8 cellular contexts compared by ENCODE assay signal in genomic region chr6:32974541-32975308, GRCh38. TPM values are rescaled to one million over a fixed set of nuclear protein-coding genes. Genes with fewer than 3 reads are reported as not detected.
A peak's percentile ranks its signal among the peaks of the same experiment; 100 is the strongest.
DNase-seq lines count a peak whose midpoint lies in the region; ATAC-seq and TF ChIP-seq lines count a peak whose summit lies in the region.

No MANE protein-coding gene starts in this region.

- no peaks in the 10 kb centered on the region for H3K9me3 ChIP-seq in right lobe of liver
- H3K9me3 ChIP-seq in tibial nerve, result no peaks in the 10 kb centered on the region

- peak overlapping the region; percentile 90 to 97 (median 95) for H3K4me3 ChIP-seq in right lobe of liver
- H3K4me3 ChIP-seq in tibial nerve, result peak overlapping the region; percentile 48 to 75 (median 64)

- peaks cover 92% of the 10 kb centered on the region for H3K36me3 Mint-ChIP-seq in activated naive CD4-positive, alpha-beta T cell treated with anti-CD3 and anti-CD28 coated beads, Interleukin-2, amount 10 ng/mL, durations not matched to agents 7 days and 5 days
- H3K36me3 Mint-ChIP-seq in activated naive CD8-positive, alpha-beta T cell treated with anti-CD3 and anti-CD28 coated beads, Interleukin-2, amount 10 ng/mL, durations not matched to agents 7 days and 5 days, result peaks cover 78% of the 10 kb centered on the region

- TF ChIP-seq POLR2A in right lobe of liver (IDR thresholded peaks at IDR 0.05) (no peak), tibial nerve (IDR thresholded peaks at IDR 0.05) (no peak)

- H3K27me3 Mint-ChIP-seq in activated naive CD4-positive, alpha-beta T cell treated with anti-CD3 and anti-CD28 coated beads, Interleukin-2, amount 10 ng/mL, durations not matched to agents 7 days and 5 days, result peaks cover 10% of the 10 kb centered on the region
- H3K27me3 Mint-ChIP-seq in activated naive CD8-positive, alpha-beta T cell treated with anti-CD3 and anti-CD28 coated beads, Interleukin-2, amount 10 ng/mL, durations not matched to agents 7 days and 5 days, result no peaks in the 10 kb centered on the region

- CTCF ChIA-PET in activated naive CD4-positive, alpha-beta T cell treated with anti-CD3 and anti-CD28 coated beads, Interleukin-2, amount 10 ng/mL, durations not matched to agents 7 days and 5 days (lab: Charles Lee), result interaction anchor here (1.1 to 13.4 kb wide), 11 partner anchors 9 to 136 kb away, joined by 3 to 240 read pairs (median 6); partner anchors contain the start of genes HLA-DMA, PSMB9, TAP1 and TAP2

- H3K27ac Mint-ChIP-seq in activated naive CD4-positive, alpha-beta T cell treated with anti-CD3 and anti-CD28 coated beads, Interleukin-2, amount 10 ng/mL, durations not matched to agents 7 days and 5 days, result peak overlapping the region; percentile 71
- H3K27ac Mint-ChIP-seq in activated naive CD8-positive, alpha-beta T cell treated with anti-CD3 and anti-CD28 coated beads, Interleukin-2, amount 10 ng/mL, durations not matched to agents 7 days and 5 days, result peak overlapping the region; percentile 32

- peak overlapping the region; percentile 85 for H3K4me3 Mint-ChIP-seq in activated naive CD4-positive, alpha-beta T cell treated with anti-CD3 and anti-CD28 coated beads, Interleukin-2, amount 10 ng/mL, durations not matched to agents 7 days and 5 days
- H3K4me3 Mint-ChIP-seq in activated naive CD8-positive, alpha-beta T cell treated with anti-CD3 and anti-CD28 coated beads, Interleukin-2, amount 10 ng/mL, durations not matched to agents 7 days and 5 days, result peak overlapping the region; percentile 89

- H3K9me3 Mint-ChIP-seq in activated naive CD4-positive, alpha-beta T cell treated with anti-CD3 and anti-CD28 coated beads, Interleukin-2, amount 10 ng/mL, durations not matched to agents 7 days and 5 days, result no peaks in the 10 kb centered on the region
- no peaks in the 10 kb centered on the region for H3K9me3 Mint-ChIP-seq in activated naive CD8-positive, alpha-beta T cell treated with anti-CD3 and anti-CD28 coated beads, Interleukin-2, amount 10 ng/mL, durations not matched to agents 7 days and 5 days

- H3K4me1 ChIP-seq in right lobe of liver, result peaks cover 0 to 41% (median 20%) of the 10 kb centered on the region in 4 donors
- peaks cover 6 to 52% (median 38%) of the 10 kb centered on the region in 4 donors for H3K4me1 ChIP-seq in tibial nerve

- no peak for TF ChIP-seq EP300 in tibial nerve (IDR thresholded peaks at IDR 0.05)

- H3K36me3 ChIP-seq in right lobe of liver (peaks cover 28 to 60% (median 54%) of the 10 kb centered on the region in 4 donors), tibial nerve (peaks cover 4 to 63% (median 38%) of the 10 kb centered on the region in 3 donors)

- peaks cover 41% of the 10 kb centered on the region for H3K4me1 Mint-ChIP-seq in activated naive CD4-positive, alpha-beta T cell treated with anti-CD3 and anti-CD28 coated beads, Interleukin-2, amount 10 ng/mL, durations not matched to agents 7 days and 5 days
- peaks cover 36% of the 10 kb centered on the region for H3K4me1 Mint-ChIP-seq in activated naive CD8-positive, alpha-beta T cell treated with anti-CD3 and anti-CD28 coated beads, Interleukin-2, amount 10 ng/mL, durations not matched to agents 7 days and 5 days

- H3K27ac ChIP-seq in right lobe of liver (peak overlapping the region in 1 of 3 donors; percentile 81), tibial nerve (peak overlapping the region in 3 of 4 donors; percentile 36 to 99 (median 52))

- POLR2A ChIA-PET in activated naive CD8-positive, alpha-beta T cell treated with anti-CD3 and anti-CD28 coated beads, Interleukin-2, amount 10 ng/mL, durations not matched to agents 7 days and 5 days (lab: Charles Lee), result interaction anchor here (0.7 to 12.7 kb wide), 13 partner anchors 8 to 275 kb away, joined by 3 to 323 read pairs (median 47); partner anchors contain the start of genes HLA-DMA, HLA-DMB, PSMB8 and PSMB9

- WGBS in right lobe of liver (ENCODE audit: insufficient coverage, low coverage, low lambda C conversion rate, missing lambda C conversion rate), result 6% methylated on average over 5 of the region's 14 CpGs
- 2 to 4% methylated on average over 9 to 14 of the region's 14 CpGs for WGBS in tibial nerve, 2 donors

- ATAC-seq in activated naive CD8-positive, alpha-beta T cell treated with anti-CD3 and anti-CD28 coated beads, Interleukin-2, amount 10 ng/mL, durations not matched to agents 7 days and 5 days (ENCODE audit: low read depth), result no peak
- ATAC-seq in right lobe of liver (no peak), HG03571 (IDR thresholded peaks at IDR 0.05; ENCODE audit: unreplicated experiment) (no peak), HG03432 (IDR thresholded peaks at IDR 0.05; ENCODE audit: unreplicated experiment) (no peak)

- intact Hi-C loops in right lobe of liver (cut with DNase I), result no loop called here

- no peak for DNase-seq in activated naive CD4-positive, alpha-beta T cell treated with anti-CD3 and anti-CD28 coated beads, Interleukin-2, amount 10 ng/mL, durations not matched to agents 7 days and 5 days
- DNase-seq in activated naive CD4-positive, alpha-beta T cell treated with Interleukin-2 at 50 U/mL for 16 hours, result no peak
- no peak for DNase-seq in activated naive CD8-positive, alpha-beta T cell treated with anti-CD3 and anti-CD28 coated beads, Interleukin-2, amount 10 ng/mL, durations not matched to agents 7 days and 5 days
- DNase-seq in right lobe of liver (no peak), tibial nerve (ENCODE audit: low spot score in 2 of 2) (no peak), COR-L47 (lab: John Stamatoyannopoulos, UW) (no peak)

- no peaks in the 10 kb centered on the region for H3K27me3 ChIP-seq in right lobe of liver
- no peaks in the 10 kb centered on the region for H3K27me3 ChIP-seq in tibial nerve

- TF ChIP-seq CTCF in right lobe of liver (IDR thresholded peaks at IDR 0.05), result no peak
- no peak for TF ChIP-seq CTCF in tibial nerve (IDR thresholded peaks at IDR 0.05)

RNA-seq across cellular contexts. Expression of gene BRD2, which starts 6.3 kb away (rescaled TPM):
- total RNA-seq in activated naive CD8-positive, alpha-beta T cell treated with anti-CD3 and anti-CD28 coated beads, Interleukin-2, amount 10 ng/mL, durations not matched to agents 7 days and 5 days, result 100 to 1,000 TPM; 365 to 371 TPM
- total RNA-seq in right lobe of liver (100 to 1,000 TPM in 1 of 6 experiments, 10 to 100 TPM in 5; 66.3 to 111 (median 73.7) TPM), tibial nerve (100 to 1,000 TPM; 130 to 150 (median 136) TPM)

RNA-seq across cellular contexts. Expression of gene HLA-DMA, which starts 21.8 kb away (rescaled TPM):
- total RNA-seq in activated naive CD8-positive, alpha-beta T cell treated with anti-CD3 and anti-CD28 coated beads, Interleukin-2, amount 10 ng/mL, durations not matched to agents 7 days and 5 days, result 10 to 100 TPM; 32.1 to 36.1 TPM
- 10 to 100 TPM in 4 of 6 experiments, 1 to 10 TPM in 2; 6.9 to 26.2 (median 10.7) TPM for total RNA-seq in right lobe of liver
- 10 to 100 TPM; 28.8 to 85.2 (median 34.9) TPM for total RNA-seq in tibial nerve

RNA-seq across cellular contexts. Expression of gene HLA-DMB, which starts 33.9 kb away (rescaled TPM):
- 10 to 100 TPM; 14.0 to 14.7 TPM for total RNA-seq in activated naive CD8-positive, alpha-beta T cell treated with anti-CD3 and anti-CD28 coated beads, Interleukin-2, amount 10 ng/mL, durations not matched to agents 7 days and 5 days
- 10 to 100 TPM in 1 of 6 experiments, 1 to 10 TPM in 5; 1.8 to 22.0 (median 6.5) TPM for total RNA-seq in right lobe of liver
- 10 to 100 TPM; 15.7 to 85.0 (median 25.5) TPM for total RNA-seq in tibial nerve

RNA-seq across cellular contexts. Expression of gene HLA-DOA, which starts 34.7 kb away (rescaled TPM):
- total RNA-seq in activated naive CD8-positive, alpha-beta T cell treated with anti-CD3 and anti-CD28 coated beads, Interleukin-2, amount 10 ng/mL, durations not matched to agents 7 days and 5 days, result 1 to 10 TPM; 7.5 to 8.3 TPM
- total RNA-seq in right lobe of liver (1 to 10 TPM in 5 of 6 experiments, under 1 TPM in 1; 0.37 to 3.3 (median 1.2) TPM), tibial nerve (10 to 100 TPM in 1 of 4 donors, 1 to 10 TPM in 3; 3.0 to 17.7 (median 8.4) TPM)
